In genomic region chr19:32318884-32319520, GRCh38 we compare ENCODE assay signal across 8 cellular contexts. TPM values are rescaled to one million over a fixed set of nuclear protein-coding genes. Genes with fewer than 3 reads are reported as not detected.
DNase-seq lines count a peak whose midpoint lies in the region; ATAC-seq and TF ChIP-seq lines count a peak whose summit lies in the region.

No MANE protein-coding gene starts in this region.

- H3K23ac ChIP-seq in neuronal stem cell (ENCODE audit: low read depth, low read length, poor library complexity): no peak overlapping the region

- no peak overlapping the region for H2BK5ac ChIP-seq in neuronal stem cell (ENCODE audit: low read length)

- H3K79me1 ChIP-seq in neuronal stem cell (ENCODE audit: low read depth, low read length): no peaks in the 10 kb centered on the region

- DNase-seq in NCI-H1105 treated with DMSO at 0.1 percent for 48 hours (lab: John Stamatoyannopoulos, UW): peak; percentile 7
- no peak for DNase-seq in NCI-H1105 (lab: John Stamatoyannopoulos, UW)
- DNase-seq in dorsolateral prefrontal cortex: peak in 4 of 10 donors; percentile 9 to 45 (median 39)
- peak; percentile 49 for DNase-seq in neuronal stem cell (ENCODE audit: low spot score)
- no peak for DNase-seq in midbrain (lab: John Stamatoyannopoulos, UW)
- DNase-seq in psoas muscle: no peak

- H3K4me1 ChIP-seq in KMS-11 (ENCODE audit: low read depth, poor library complexity, severe bottlenecking): no peaks in the 10 kb centered on the region
- H3K4me1 ChIP-seq in neuronal stem cell (ENCODE audit: control insufficient read depth in 2 of 2, insufficient read depth in 1 of 2, low read depth in 1 of 2, low read length in 2 of 2): peaks cover 4 to 5% of the 10 kb centered on the region in 2 donors
- H3K4me1 ChIP-seq in psoas muscle: no peaks in the 10 kb centered on the region

- no peaks in the 10 kb centered on the region for H3K27me3 ChIP-seq in KMS-11 (ENCODE audit: insufficient read depth, low read depth)
- no peaks in the 10 kb centered on the region for H3K27me3 ChIP-seq in dorsolateral prefrontal cortex
- no peaks in the 10 kb centered on the region for H3K27me3 ChIP-seq in neuronal stem cell (ENCODE audit: control insufficient read depth in 3 of 3, insufficient read depth in 3 of 3, low read depth in 1 of 3, low read length in 3 of 3)
- H3K27me3 ChIP-seq in psoas muscle (ENCODE audit: insufficient read depth in 3 of 3, low read length in 2 of 3): peaks cover 0 to 9% (median 2%) of the 10 kb centered on the region in 3 donors

- 0 out of 2 replicates have a peak, but pooled peaks have one; percentile 33 for TF ChIP-seq CTCF in KMS-11 (conservative IDR thresholded peaks at IDR 0.05; ENCODE audit: low read depth, low read length)
- TF ChIP-seq CTCF in dorsolateral prefrontal cortex (IDR thresholded peaks at IDR 0.05 in 54 of 56, conservative IDR thresholded peaks at IDR 0.05 in 2 of 56; ENCODE audit: low read depth in 1 of 56, partially characterized antibody in 56 of 56): peak in 42 of 56 donors; percentile 6 to 55 (median 30)
- TF ChIP-seq CTCF in psoas muscle (IDR thresholded peaks at IDR 0.05): no peak

- no peak overlapping the region for H2AFZ ChIP-seq in KMS-11 (ENCODE audit: low read depth)
- H2AFZ ChIP-seq in neuronal stem cell (ENCODE audit: low read length): peak overlapping the region; percentile 62

- H3K27ac ChIP-seq in KMS-11 (no peak overlapping the region), dorsolateral prefrontal cortex (peak overlapping the region in 1 of 59 donors; percentile 4), neuronal stem cell (replicated peaks; ENCODE audit: low read length) (no peak overlapping the region), psoas muscle (no peak overlapping the region)

- H3K9me3 ChIP-seq in neuronal stem cell (replicated peaks in 1 of 2; ENCODE audit: control insufficient read depth in 2 of 2, insufficient read depth in 1 of 2, low read depth in 1 of 2, low read length in 2 of 2): no peaks in the 10 kb centered on the region
- no peaks in the 10 kb centered on the region for H3K9me3 ChIP-seq in psoas muscle

- no peak overlapping the region for H4K8ac ChIP-seq in neuronal stem cell (ENCODE audit: low read depth, low read length)

- H3K9ac ChIP-seq in KMS-11: no peak overlapping the region
- no peak overlapping the region for H3K9ac ChIP-seq in neuronal stem cell (ENCODE audit: low read depth, low read length, poor library complexity)

- H3K36me3 ChIP-seq in KMS-11 (ENCODE audit: insufficient read depth) (no peaks in the 10 kb centered on the region), neuronal stem cell (replicated peaks in 1 of 2; ENCODE audit: control insufficient read depth in 2 of 2, insufficient read depth in 2 of 2, low read length in 2 of 2) (no peaks in the 10 kb centered on the region), psoas muscle (ENCODE audit: insufficient read depth in 1 of 2, low read depth in 1 of 2) (no peaks in the 10 kb centered on the region)

- no peak overlapping the region for H2BK120ac ChIP-seq in neuronal stem cell (ENCODE audit: low read depth, low read length)

- H3K4me3 ChIP-seq in KMS-11 (IDR thresholded peaks at IDR 0.05; ENCODE audit: insufficient read depth, low read depth, low read length) (no peak overlapping the region), dorsolateral prefrontal cortex (no peak overlapping the region), neuronal stem cell (ENCODE audit: low read length in 2 of 2) (no peak overlapping the region), psoas muscle (no peak overlapping the region)

- no peak overlapping the region for H4K91ac ChIP-seq in neuronal stem cell (ENCODE audit: low read depth, low read length, poor library complexity)

- H2AK5ac ChIP-seq in neuronal stem cell (ENCODE audit: low read depth, low read length): no peak overlapping the region

- no peak for ATAC-seq in HG02588 (IDR thresholded peaks at IDR 0.05; ENCODE audit: unreplicated experiment)
- no peak for ATAC-seq in psoas muscle

- no peak overlapping the region for H3K14ac ChIP-seq in neuronal stem cell (ENCODE audit: low read length)

- H2BK15ac ChIP-seq in neuronal stem cell (ENCODE audit: low read length): no peak overlapping the region

- H3K4me2 ChIP-seq in KMS-11: no peak overlapping the region
- H3K4me2 ChIP-seq in neuronal stem cell (ENCODE audit: insufficient read depth, low read length, poor library complexity, severe bottlenecking): no peak overlapping the region

- no peak overlapping the region for H3K18ac ChIP-seq in neuronal stem cell (ENCODE audit: low read length)

- no peak overlapping the region for H3K4ac ChIP-seq in neuronal stem cell (ENCODE audit: low read length)

- H3K79me2 ChIP-seq in KMS-11 (ENCODE audit: insufficient read depth, low read depth): no peaks in the 10 kb centered on the region

- intact Hi-C loops in dorsolateral prefrontal cortex (cut with DNase I) (no loop called here), psoas muscle (cut with DNase I) (no loop called here)

- no peak overlapping the region for H2BK12ac ChIP-seq in neuronal stem cell (ENCODE audit: low read length)

- no CpG with 5 or more reads among the region's 5 CpGs for WGBS in neuronal stem cell (ENCODE audit: extremely low coverage in 2 of 2, insufficient read length in 2 of 2, insufficient replicate concordance in 1 of 2), 2 donors
- WGBS in psoas muscle, 3 donors: 25 to 38% (median 34%) methylated on average over 5 of the region's 5 CpGs

- H4K20me1 ChIP-seq in KMS-11 (ENCODE audit: insufficient read depth): no peaks in the 10 kb centered on the region

RNA-seq across cellular contexts. Expression of gene ZNF507, which starts 26.4 kb away (rescaled TPM):
- 10 to 100 TPM; 23.3 to 42.1 (median 34.2) TPM for total RNA-seq in dorsolateral prefrontal cortex
- polyA plus RNA-seq in neuronal stem cell (2013, experiment 1 of 2): 13.1 TPM
- polyA plus RNA-seq in neuronal stem cell (2013, experiment 2 of 2): 13.2 TPM
- 10 to 100 TPM; 23.2 to 25.0 (median 23.8) TPM for total RNA-seq in psoas muscle
- 10 to 100 TPM in 1 of 3 donors, 1 to 10 TPM in 2; 4.7 to 13.6 (median 5.3) TPM for polyA plus RNA-seq in psoas muscle

Comparison
In these comparisons a context has a peak if more than half of its experiments do, and no peak if none do; other contexts are left out.
1. DNase-seq: peak in NCI-H1105 treated with DMSO at 0.1 percent for 48 hours (single experiment) and neuronal stem cell (single experiment); none in NCI-H1105 (single experiment), midbrain (single experiment) and psoas muscle (0 of 2).